In the genomic region with DNA sequence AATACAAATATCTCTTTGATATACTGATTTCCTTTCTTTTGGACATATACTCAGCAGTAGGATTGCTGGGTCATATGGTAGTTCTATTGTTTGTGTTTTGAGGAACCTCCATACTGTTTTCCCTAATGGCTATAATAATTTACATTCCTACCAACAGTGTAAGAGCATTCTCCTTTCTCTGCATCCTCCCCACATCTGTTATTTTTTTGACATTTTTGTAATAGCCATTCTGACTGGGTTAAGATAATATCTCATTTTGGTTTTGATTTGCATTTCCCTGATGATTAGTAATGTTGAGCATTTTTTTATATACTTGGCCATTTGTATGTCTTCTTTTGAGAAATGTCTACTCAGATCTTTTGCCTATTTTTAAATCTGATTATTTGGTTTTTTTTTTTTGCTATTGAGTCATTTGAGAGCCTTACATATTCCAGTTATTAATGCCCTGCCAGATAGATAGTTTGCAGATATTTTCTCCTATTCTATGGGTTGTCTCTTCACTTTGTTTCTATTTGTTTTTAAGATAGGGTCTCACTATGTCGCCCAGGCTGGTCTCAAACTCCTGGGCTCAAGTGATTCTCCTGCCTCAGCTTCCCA, we compare ENCODE assay signal across 34 cellular contexts.
"Had no signal": no experiment of that assay in that cellular context is flagged by ENCODE, and none has a peak within 500 bp of the region (broad histone marks: within the 10 kb centered on the region; RNA-seq: fewer than 3 reads in every experiment).

No MANE protein-coding gene starts in this region.

- FAIRE-seq: colon, islet of Langerhans, TTC549 had no signal

- H3K79me2 ChIP-seq: parathyroid adenoma had no signal

- H3K27ac ChIP-seq: body of pancreas, left lung, lower lobe of right lung, neural progenitor cell, parathyroid adenoma, psoas muscle, thyroid gland, upper lobe of left lung, vagina, WERI-Rb-1 had no signal

- H3K27ac Mint-ChIP-seq: activated CD4-positive, alpha-beta memory T cell treated with anti-CD3 and anti-CD28 coated beads, Interleukin-2, amount 10 ng/mL, durations not matched to agents 7 days and 5 days; activated CD4-positive, alpha-beta T cell treated with anti-CD3 and anti-CD28 coated beads, Interleukin-2, amount 10 ng/mL, durations not matched to agents 7 days and 5 days; activated naive CD4-positive, alpha-beta T cell treated with anti-CD3 and anti-CD28 coated beads, Interleukin-2, amount 50 U/mL, for 24 hours; activated naive CD8-positive, alpha-beta T cell treated with anti-CD3 and anti-CD28 coated beads, Interleukin-2, amount 50 U/mL, for 24 hours; activated T-helper 17 cell treated with anti-CD3 and anti-CD28 coated beads, Interleukin-2, amount 50 U/mL, for 72 hours; natural killer cell; neural progenitor cell; T-helper 1 cell treated with Interleukin-12 subunit alpha and Interleukin-12 subunit beta and Interleukin-4 antibody, amounts not matched to agents 30 μg/mL and 1 μg/mL, for 36 hours had no signal

- H3K27me3 ChIP-seq: body of pancreas, left lung, neural progenitor cell, thyroid gland, upper lobe of left lung, vagina had no signal

- H2AFZ ChIP-seq: neural progenitor cell, parathyroid adenoma had no signal

- H3K36me3 ChIP-seq: neural progenitor cell, thyroid gland, vagina, WERI-Rb-1 had no signal

- H3K4me2 ChIP-seq: neural progenitor cell had no signal

- H3K4me1 Mint-ChIP-seq: activated CD4-positive, alpha-beta T cell treated with anti-CD3 and anti-CD28 coated beads, Interleukin-2, amount 10 ng/mL, durations not matched to agents 7 days and 5 days; natural killer cell; neural progenitor cell had no signal

- H3K36me3 Mint-ChIP-seq: natural killer cell had no signal

- H3K4me3 Mint-ChIP-seq: activated CD4-positive, alpha-beta memory T cell treated with anti-CD3 and anti-CD28 coated beads, Interleukin-2, amount 10 ng/mL, durations not matched to agents 7 days and 5 days; activated CD4-positive, alpha-beta T cell treated with anti-CD3 and anti-CD28 coated beads, Interleukin-2, amount 10 ng/mL, durations not matched to agents 7 days and 5 days; activated naive CD4-positive, alpha-beta T cell treated with anti-CD3 and anti-CD28 coated beads, Interleukin-2, amount 50 U/mL, for 24 hours; activated naive CD8-positive, alpha-beta T cell treated with anti-CD3 and anti-CD28 coated beads, Interleukin-2, amount 50 U/mL, for 24 hours; activated T-cell treated with anti-CD3 and anti-CD28 coated beads, Interleukin-2, amount 50 U/mL, for 4 hours; activated T-helper 17 cell treated with anti-CD3 and anti-CD28 coated beads, Interleukin-2, amount 50 U/mL, for 72 hours; natural killer cell; neural progenitor cell; T-helper 1 cell treated with Interleukin-12 subunit alpha and Interleukin-12 subunit beta and Interleukin-4 antibody, amounts not matched to agents 30 μg/mL and 1 μg/mL, for 36 hours had no signal

- DNase-seq: activated CD4-positive, alpha-beta memory T cell treated with anti-CD3 and anti-CD28 coated beads, Interleukin-2, amount 10 ng/mL, durations not matched to agents 7 days and 5 days; activated CD4-positive, alpha-beta T cell treated with anti-CD3 and anti-CD28 coated beads for 1 hour; activated CD4-positive, alpha-beta T cell treated with anti-CD3 and anti-CD28 coated beads, Interleukin-2, amount 10 ng/mL, durations not matched to agents 7 days and 5 days; activated CD8-positive, alpha-beta memory T cell treated with anti-CD3 and anti-CD28 coated beads, Interleukin-2, amount 50 U/mL, for 48 hours; activated naive CD8-positive, alpha-beta T cell treated with anti-CD3 and anti-CD28 coated beads, Interleukin-2, amount 50 U/mL, for 24 hours; activated T-cell treated with anti-CD3 and anti-CD28 coated beads, Interleukin-2, amount 50 U/mL, for 4 hours; anterior cingulate cortex; body of pancreas; dermis blood vessel endothelial cell; effector CD4-positive, alpha-beta T cell; foreskin fibroblast; left lung; lower lobe of right lung; mesenchymal stem cell; natural killer cell; occipital lobe; psoas muscle; stimulated activated CD4-positive, alpha-beta T cell treated with anti-CD3 and anti-CD28 coated beads, Interleukin-15, amount 100 ng/mL, for 24 hours; stimulated activated CD4-positive, alpha-beta T cell treated with anti-CD3 and anti-CD28 coated beads, Interleukin-2, amount 100 ng/mL, for 24 hours; stimulated activated naive CD8-positive, alpha-beta T cell treated with anti-CD3 and anti-CD28 coated beads, Interleukin-15, Interleukin-2, amounts not matched to agents 100 U/mL and 50 U/mL, for 24 hours; SW 1271; T-helper 9 cell; thyroid gland; upper lobe of left lung; WERI-Rb-1 had no signal

- ATAC-seq: activated naive CD8-positive, alpha-beta T cell treated with anti-CD3 and anti-CD28 coated beads, Interleukin-2, amount 50 U/mL, for 24 hours; activated T-cell treated with anti-CD3 and anti-CD28 coated beads, Interleukin-2, amount 50 U/mL, for 4 hours; activated T-helper 17 cell treated with anti-CD3 and anti-CD28 coated beads, Interleukin-2, amount 50 U/mL, for 72 hours; body of pancreas; left lung; lower lobe of right lung; natural killer cell; psoas muscle; stimulated activated naive CD8-positive, alpha-beta T cell treated with anti-CD3 and anti-CD28 coated beads, Interleukin-15, Interleukin-2, amounts not matched to agents 100 U/mL and 50 U/mL, for 24 hours had no signal

- H3K9ac ChIP-seq: neural progenitor cell, parathyroid adenoma had no signal

- H3K4me3 ChIP-seq: body of pancreas, left lung, lower lobe of right lung, neural progenitor cell, psoas muscle, thyroid gland, upper lobe of left lung, vagina had no signal

- H3K27me3 Mint-ChIP-seq: activated CD4-positive, alpha-beta memory T cell treated with anti-CD3 and anti-CD28 coated beads, Interleukin-2, amount 10 ng/mL, durations not matched to agents 7 days and 5 days; activated CD4-positive, alpha-beta T cell treated with anti-CD3 and anti-CD28 coated beads, Interleukin-2, amount 10 ng/mL, durations not matched to agents 7 days and 5 days; activated naive CD4-positive, alpha-beta T cell treated with anti-CD3 and anti-CD28 coated beads, Interleukin-2, amount 50 U/mL, for 24 hours; activated naive CD8-positive, alpha-beta T cell treated with anti-CD3 and anti-CD28 coated beads, Interleukin-2, amount 50 U/mL, for 24 hours; activated T-helper 17 cell treated with anti-CD3 and anti-CD28 coated beads, Interleukin-2, amount 50 U/mL, for 72 hours had no signal

- H3K9me3 Mint-ChIP-seq: activated CD4-positive, alpha-beta memory T cell treated with anti-CD3 and anti-CD28 coated beads, Interleukin-2, amount 10 ng/mL, durations not matched to agents 7 days and 5 days; activated CD4-positive, alpha-beta T cell treated with anti-CD3 and anti-CD28 coated beads, Interleukin-2, amount 10 ng/mL, durations not matched to agents 7 days and 5 days; activated naive CD4-positive, alpha-beta T cell treated with anti-CD3 and anti-CD28 coated beads, Interleukin-2, amount 50 U/mL, for 24 hours; activated naive CD8-positive, alpha-beta T cell treated with anti-CD3 and anti-CD28 coated beads, Interleukin-2, amount 50 U/mL, for 24 hours; activated T-cell treated with anti-CD3 and anti-CD28 coated beads, Interleukin-2, amount 50 U/mL, for 4 hours; activated T-helper 17 cell treated with anti-CD3 and anti-CD28 coated beads, Interleukin-2, amount 50 U/mL, for 72 hours; natural killer cell; neural progenitor cell had no signal

- H3K9me3 ChIP-seq: body of pancreas, left lung, lower lobe of right lung, psoas muscle, thyroid gland, upper lobe of left lung, vagina had no signal

- H3K4me1 ChIP-seq: left lung, lower lobe of right lung, neural progenitor cell, parathyroid adenoma, psoas muscle, thyroid gland, upper lobe of left lung, vagina had no signal
